8 cellular contexts compared by ENCODE assay signal in the genomic region with DNA sequence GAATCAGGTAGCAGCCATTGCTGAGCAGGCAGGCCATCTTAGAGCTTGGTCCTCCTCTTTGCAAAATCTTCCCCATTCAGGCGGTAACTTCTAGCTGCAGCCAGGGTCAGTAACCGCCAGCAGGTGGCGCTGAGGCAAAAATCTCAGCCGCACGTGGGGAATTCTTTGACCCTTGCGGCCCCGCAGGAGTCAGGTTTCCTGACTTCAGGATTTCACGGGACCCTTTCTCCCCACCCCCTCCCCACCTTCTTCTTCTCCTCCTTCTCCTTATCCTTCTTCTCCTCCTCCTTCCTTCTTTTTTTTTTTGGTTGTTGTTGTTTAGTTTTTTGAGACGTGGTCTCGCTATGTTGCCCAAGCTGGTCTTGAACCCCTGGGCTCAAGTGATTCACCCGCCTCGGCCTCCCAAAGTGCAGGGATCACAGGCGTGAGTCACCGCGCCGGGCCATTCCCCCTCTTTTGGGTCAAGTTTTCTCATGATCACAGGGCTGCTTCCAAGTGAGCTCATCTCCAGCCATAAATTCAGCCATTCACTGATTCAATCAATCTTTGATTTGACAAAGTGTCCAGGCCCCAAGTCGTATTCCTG. TPM values are rescaled to one million over a fixed set of nuclear protein-coding genes. Genes with fewer than 3 reads are reported as not detected.
DNase-seq lines count a peak whose midpoint lies in the region; ATAC-seq and TF ChIP-seq lines count a peak whose summit lies in the region.

No MANE protein-coding gene starts in this region.

- no peaks in the 10 kb centered on the region for H3K36me3 Mint-ChIP-seq in neural progenitor cell

- intact Hi-C loops in stomach (cut with DNase I; ENCODE audit: low total_unique reads) = loop anchor here (5.0 to 10.0 kb wide), 2 partner anchors 51 kb away; a partner anchor contains a TSS

- no peaks in the 10 kb centered on the region for H3K27me3 ChIP-seq in OCI-LY1 (ENCODE audit: insufficient read depth, low read length)
- H3K27me3 ChIP-seq in fibroblast of lung (ENCODE audit: control insufficient read depth, insufficient read depth, low read length) = no peaks in the 10 kb centered on the region
- H3K27me3 ChIP-seq in neural progenitor cell = no peaks in the 10 kb centered on the region
- no peaks in the 10 kb centered on the region for H3K27me3 ChIP-seq in stomach

- H3K36me3 ChIP-seq in OCI-LY1 (ENCODE audit: insufficient read depth, low read length) = no peaks in the 10 kb centered on the region
- no peaks in the 10 kb centered on the region for H3K36me3 ChIP-seq in fibroblast of lung (ENCODE audit: control insufficient read depth, insufficient read depth, low read length)
- H3K36me3 ChIP-seq in neural progenitor cell = no peaks in the 10 kb centered on the region
- H3K36me3 ChIP-seq in stomach = no peaks in the 10 kb centered on the region

- H3K9me3 ChIP-seq in OCI-LY1 (ENCODE audit: low read length) = no peaks in the 10 kb centered on the region
- no peaks in the 10 kb centered on the region for H3K9me3 ChIP-seq in fibroblast of lung (ENCODE audit: control insufficient read depth, insufficient read depth, low read depth, low read length)
- no peaks in the 10 kb centered on the region for H3K9me3 ChIP-seq in neural progenitor cell (ENCODE audit: low read depth)
- H3K9me3 ChIP-seq in stomach = no peaks in the 10 kb centered on the region

- H3K27me3 Mint-ChIP-seq in neural progenitor cell (ENCODE audit: insufficient read depth, low read depth) = peaks cover 10% of the 10 kb centered on the region

- no peak overlapping the region for H2AFZ ChIP-seq in OCI-LY1 (ENCODE audit: low read length)
- H2AFZ ChIP-seq in fibroblast of lung (ENCODE audit: low read length) = no peak overlapping the region
- peak overlapping the region; percentile 99 for H2AFZ ChIP-seq in neural progenitor cell (replicated peaks)

- H4K20me1 ChIP-seq in OCI-LY1 (ENCODE audit: insufficient read depth, low read length) (no peaks in the 10 kb centered on the region), fibroblast of lung (ENCODE audit: control insufficient read depth, extremely low read depth, insufficient read depth, low read length) (no peaks in the 10 kb centered on the region), neural progenitor cell (ENCODE audit: low read depth) (no peaks in the 10 kb centered on the region)

- H3K9ac ChIP-seq in OCI-LY1 (ENCODE audit: low read length) (no peak overlapping the region), fibroblast of lung (ENCODE audit: insufficient read depth, low read length) (no peak overlapping the region), neural progenitor cell (no peak overlapping the region)

- peak; percentile 78 for DNase-seq in AG20443 (ENCODE audit: low spot score)
- peak; percentile 78 for DNase-seq in GM20000 (ENCODE audit: low spot score)
- DNase-seq in activated T-cell treated with anti-CD3 and anti-CD28 coated beads for 4 hours = peak; percentile 53
- DNase-seq in fibroblast of lung (ENCODE audit: low read depth in 2 of 2) = peak; percentile 54 to 60
- DNase-seq in neural progenitor cell (ENCODE audit: low spot score) = peak; percentile 87
- peak; percentile 69 for DNase-seq in stomach

- no peaks in the 10 kb centered on the region for H3K4me1 ChIP-seq in OCI-LY1 (ENCODE audit: insufficient read depth, low read length, severe bottlenecking)
- peaks cover 2% of the 10 kb centered on the region for H3K4me1 ChIP-seq in fibroblast of lung (ENCODE audit: control insufficient read depth, extremely low read depth, insufficient read depth, low read length)
- peaks cover 3% of the 10 kb centered on the region for H3K4me1 ChIP-seq in neural progenitor cell
- peaks cover 4 to 24% (median 8%) of the 10 kb centered on the region in 4 donors for H3K4me1 ChIP-seq in stomach

- H3K4me1 Mint-ChIP-seq in neural progenitor cell = peaks cover 27% of the 10 kb centered on the region

- H3K4me3 ChIP-seq in OCI-LY1 (ENCODE audit: low read depth, low read length, poor library complexity, severe bottlenecking) (no peak overlapping the region), fibroblast of lung (replicated peaks in 1 of 4; ENCODE audit: control extremely low read depth in 1 of 4, insufficient read depth in 1 of 4, low read depth in 3 of 4, low read length in 4 of 4) (no peak overlapping the region), neural progenitor cell (no peak overlapping the region), stomach (no peak overlapping the region)

- WGBS in stomach, 5 donors = 18 to 25% (median 23%) methylated on average over 17 of the region's 17 CpGs

- H3K9me3 Mint-ChIP-seq in neural progenitor cell = peaks cover 2% of the 10 kb centered on the region

- no peaks in the 10 kb centered on the region for H3F3A ChIP-seq in OCI-LY1 (ENCODE audit: insufficient read depth, low read length)
- peaks cover 12% of the 10 kb centered on the region for H3F3A ChIP-seq in neural progenitor cell (ENCODE audit: low read depth)

- no peaks in the 10 kb centered on the region for H3K79me2 ChIP-seq in OCI-LY1 (ENCODE audit: insufficient read depth, low read length)
- H3K79me2 ChIP-seq in fibroblast of lung (ENCODE audit: control insufficient read depth, insufficient read depth, low read length) = no peaks in the 10 kb centered on the region
- H3K79me2 ChIP-seq in neural progenitor cell (ENCODE audit: low read depth) = no peaks in the 10 kb centered on the region

- no peak for ATAC-seq in GM21786 (IDR thresholded peaks at IDR 0.05; ENCODE audit: unreplicated experiment)

- H3K27ac ChIP-seq in OCI-LY1 (ENCODE audit: low read depth, low read length, poor library complexity, severe bottlenecking) = no peak overlapping the region
- no peak overlapping the region for H3K27ac ChIP-seq in fibroblast of lung (ENCODE audit: insufficient read depth, low read length)
- no peak overlapping the region for H3K27ac ChIP-seq in neural progenitor cell
- no peak overlapping the region for H3K27ac ChIP-seq in stomach

- H3K27ac Mint-ChIP-seq in neural progenitor cell = no peak overlapping the region

- no peaks in the 10 kb centered on the region for H3K9me2 ChIP-seq in OCI-LY1 (ENCODE audit: low read depth, low read length)

- no peak overlapping the region for H3K4me3 Mint-ChIP-seq in neural progenitor cell

- no peak for TF ChIP-seq POLR2A in stomach (IDR thresholded peaks at IDR 0.05)

- TF ChIP-seq CTCF in GM20000 (IDR thresholded peaks at IDR 0.05; ENCODE audit: extremely low read depth, missing control alignments) (peak; percentile 85), OCI-LY1 (IDR thresholded peaks at IDR 0.05; ENCODE audit: low read length) (peak; percentile 93), fibroblast of lung (conservative IDR thresholded peaks at IDR 0.05 in 1 of 2, IDR thresholded peaks at IDR 0.05 in 1 of 2; ENCODE audit: low read depth in 1 of 2, low read length in 2 of 2) (peak; percentile 87 to 93), neural progenitor cell (IDR thresholded peaks at IDR 0.05) (peak; percentile 96), stomach (IDR thresholded peaks at IDR 0.05) (peak in 5 of 7 experiments; percentile 57 to 91 (median 81))

- H3K4me2 ChIP-seq in OCI-LY1 (ENCODE audit: low read length) = no peak overlapping the region
- no peak overlapping the region for H3K4me2 ChIP-seq in fibroblast of lung (ENCODE audit: extremely low read depth, insufficient read depth, low read length)
- H3K4me2 ChIP-seq in neural progenitor cell = no peak overlapping the region

- no peak for TF ChIP-seq EP300 in stomach (IDR thresholded peaks at IDR 0.05)

RNA-seq across cellular contexts. Expression of a gene that starts 33.4 kb away (rescaled TPM):
- 0.50 and 1.0 TPM in 2 replicates for total RNA-seq in fibroblast of lung
- 1.9 and 9.3 TPM in 2 replicates for polyA plus RNA-seq in fibroblast of lung
- 2.0 and 10.8 TPM in 2 replicates for polyA plus RNA-seq in fibroblast of lung (2012)
- polyA minus RNA-seq in fibroblast of lung (ENCODE audit: low replicate concordance) = 3.7 and 13.7 TPM in 2 replicates
- total RNA-seq in neural progenitor cell (ENCODE audit: low replicate concordance) = 3.2 and 7.2 TPM in 2 replicates
- total RNA-seq in stomach = 10 to 100 TPM in 2 of 5 donors, 1 to 10 TPM in 3; 1.8 to 33.0 (median 5.5) TPM
- 10 to 100 TPM in 1 of 3 donors, 1 to 10 TPM in 2; 1.7 to 27.5 (median 3.9) TPM for polyA plus RNA-seq in stomach

RNA-seq across cellular contexts. Expression of a gene that starts 52.6 kb away (rescaled TPM):
- 10.8 and 16.2 TPM in 2 replicates for total RNA-seq in fibroblast of lung
- 32.6 and 66.9 TPM in 2 replicates for polyA plus RNA-seq in fibroblast of lung
- polyA plus RNA-seq in fibroblast of lung (2012) = 27.5 and 54.1 TPM in 2 replicates
- 9.0 and 25.6 TPM in 2 replicates for polyA minus RNA-seq in fibroblast of lung (ENCODE audit: low replicate concordance)
- 0.59 and 2.0 TPM in 2 replicates for total RNA-seq in neural progenitor cell (ENCODE audit: low replicate concordance)
- 100 to 1,000 TPM in 1 of 5 donors, 10 to 100 TPM in 3, 1 to 10 TPM in 1; 1.7 to 188 (median 40.0) TPM for total RNA-seq in stomach
- 100 to 1,000 TPM; 121 to 216 (median 183) TPM for polyA plus RNA-seq in stomach
